15 cellular contexts compared by ENCODE assay signal in the genomic region with DNA sequence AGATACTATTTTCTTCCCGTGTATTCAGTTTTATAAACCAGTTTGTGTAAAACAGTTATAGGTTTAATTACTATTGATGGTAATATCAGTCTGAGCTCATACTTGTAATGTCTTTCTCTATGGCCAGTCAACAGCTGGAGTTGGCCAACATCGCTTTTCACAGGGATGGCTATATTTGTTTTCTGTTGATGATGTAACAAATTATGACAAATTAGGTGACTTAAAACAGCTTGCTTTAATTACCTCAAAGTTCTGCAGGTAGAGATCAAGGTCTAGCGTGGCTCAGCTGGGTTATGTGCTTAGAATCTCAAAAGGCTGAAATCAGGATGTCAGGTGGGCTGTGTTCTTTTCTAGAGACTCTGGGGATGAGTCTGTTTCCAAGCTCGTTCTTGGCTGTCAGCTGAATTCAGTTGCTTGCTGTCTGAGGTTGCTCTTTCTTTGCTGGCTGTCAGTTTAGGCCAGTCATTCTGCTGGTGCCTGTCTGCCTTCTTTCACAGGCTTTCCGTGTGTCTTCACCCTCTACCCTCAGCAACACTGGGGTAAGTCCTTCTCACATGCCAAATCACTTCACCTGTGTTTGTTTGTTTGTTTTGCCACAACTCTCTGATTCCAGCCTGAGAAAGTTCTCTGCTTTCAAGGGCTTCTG.
"Had no signal": no experiment of that assay in that cellular context is flagged by ENCODE, and none has a peak within 500 bp of the region (broad histone marks: within the 10 kb centered on the region; RNA-seq: fewer than 3 reads in every experiment).

No MANE protein-coding gene starts in this region.

- H3K4me3 ChIP-seq: esophagus squamous epithelium, hepatocyte, prostate gland had no signal

- H3K36me3 ChIP-seq: brain microvascular endothelial cell, esophagus squamous epithelium, prostate gland had no signal

- DNase-seq: activated CD4-positive, alpha-beta T cell treated with anti-CD3 and anti-CD28 coated beads, Interleukin-2, amount 50 U/mL, for 1 hour; activated CD8-positive, alpha-beta memory T cell treated with anti-CD3 and anti-CD28 coated beads for 24 hours; activated gamma-delta T cell treated with Interleukin-2 at 50 U/mL for 16 hours; activated naive CD8-positive, alpha-beta T cell treated with anti-CD3 and anti-CD28 coated beads for 36 hours; amygdala; brain microvascular endothelial cell; cortex of kidney; effector CD4-positive, alpha-beta T cell; esophagus squamous epithelium; stimulated activated CD4-positive, alpha-beta T cell treated with anti-CD3 and anti-CD28 coated beads, Interleukin-1b, Interleukin-23, amount 100 ng/mL, for 48 hours; stimulated activated naive CD8-positive, alpha-beta T cell treated with anti-CD3 and anti-CD28 coated beads, Interleukin-15, amount 100 ng/mL, for 72 hours had no signal

- H3K79me2 ChIP-seq: hepatocyte had no signal

- H3K4me2 ChIP-seq: hepatocyte had no signal

- H3K4me3 Mint-ChIP-seq: activated naive CD8-positive, alpha-beta T cell treated with anti-CD3 and anti-CD28 coated beads for 36 hours; nephron; stimulated activated naive CD8-positive, alpha-beta T cell treated with anti-CD3 and anti-CD28 coated beads, Interleukin-15, amount 100 ng/mL, for 72 hours had no signal

- H3K4me1 Mint-ChIP-seq: activated naive CD8-positive, alpha-beta T cell treated with anti-CD3 and anti-CD28 coated beads for 36 hours; stimulated activated naive CD8-positive, alpha-beta T cell treated with anti-CD3 and anti-CD28 coated beads, Interleukin-15, amount 100 ng/mL, for 72 hours had no signal

- H3K9me3 ChIP-seq: esophagus squamous epithelium, prostate gland had no signal

- H3K27ac ChIP-seq: brain microvascular endothelial cell, esophagus squamous epithelium, hepatocyte, prostate gland had no signal

- H3K27me3 Mint-ChIP-seq: activated naive CD8-positive, alpha-beta T cell treated with anti-CD3 and anti-CD28 coated beads for 36 hours; stimulated activated naive CD8-positive, alpha-beta T cell treated with anti-CD3 and anti-CD28 coated beads, Interleukin-15, amount 100 ng/mL, for 72 hours had no signal

- H3K27ac Mint-ChIP-seq: activated naive CD8-positive, alpha-beta T cell treated with anti-CD3 and anti-CD28 coated beads for 36 hours; nephron; stimulated activated naive CD8-positive, alpha-beta T cell treated with anti-CD3 and anti-CD28 coated beads, Interleukin-15, amount 100 ng/mL, for 72 hours had no signal

- H3K36me3 Mint-ChIP-seq: activated naive CD8-positive, alpha-beta T cell treated with anti-CD3 and anti-CD28 coated beads for 36 hours had no signal

- H3K4me1 ChIP-seq: esophagus squamous epithelium, prostate gland had no signal

- H2AFZ ChIP-seq: hepatocyte had no signal

- H3K9me3 Mint-ChIP-seq: activated naive CD8-positive, alpha-beta T cell treated with anti-CD3 and anti-CD28 coated beads for 36 hours; nephron had no signal

- H3K27me3 ChIP-seq: brain microvascular endothelial cell, esophagus squamous epithelium, hepatocyte had no signal

- ATAC-seq: sciatic nerve; stimulated activated naive CD8-positive, alpha-beta T cell treated with anti-CD3 and anti-CD28 coated beads, Interleukin-15, amount 100 ng/mL, for 72 hours had no signal
